In genomic region chr2:118968031-118968430, GRCh38 we compare ENCODE assay signal across 20 cellular contexts. TPM values are rescaled to one million over a fixed set of nuclear protein-coding genes. Genes with fewer than 3 reads are reported as not detected.
A peak's percentile ranks its signal among the peaks of the same experiment; 100 is the strongest.
DNase-seq lines count a peak whose midpoint lies in the region; ATAC-seq and TF ChIP-seq lines count a peak whose summit lies in the region.
"Had no signal": no experiment of that assay in that cellular context is flagged by ENCODE, and none has a peak within 500 bp of the region (broad histone marks: within the 10 kb centered on the region; RNA-seq: fewer than 3 reads in every experiment).

No MANE protein-coding gene starts in this region.

- no peak overlapping the region for H3K4me3 ChIP-seq in gastroesophageal sphincter
- no peak overlapping the region for H3K4me3 ChIP-seq in ovary

- TF ChIP-seq POLR2A in gastroesophageal sphincter (IDR thresholded peaks at IDR 0.05) (no peak), ovary (IDR thresholded peaks at IDR 0.05) (no peak)

- peak; percentile 85 for DNase-seq in SIG-M5 treated with dmso at 0.1 percent for 504 hours (lab: John Stamatoyannopoulos, UW; ENCODE audit: unreplicated experiment)
- no peak for DNase-seq in SIG-M5 (lab: John Stamatoyannopoulos, UW)
- DNase-seq in GM13977 (ENCODE audit: low spot score): peak; percentile 2
- DNase-seq in NOMO-1 treated with dmso at 0.1 percent for 144 hours (lab: John Stamatoyannopoulos, UW; ENCODE audit: unreplicated experiment): peak; percentile 30
- no peak for DNase-seq in sciatic nerve (ENCODE audit: low spot score)
- DNase-seq in SHP77 treated with DMSO at 0.1 percent for 48 hours (lab: John Stamatoyannopoulos, UW): no peak
- DNase-seq in ovary: no peak
- DNase-seq: 8988T, DMS53, GDM1, IMR-90, NCI-H1092 treated with DMSO at 0.1 percent for 48 hours, NCI-H146, NCI-H2081, NCI-H2171, NCI-H526 had no signal

- intact Hi-C loops in sciatic nerve (cut with DNase I) (no loop called here), ovary (cut with DNase I) (no loop called here)

- TF ChIP-seq EP300 in gastroesophageal sphincter (IDR thresholded peaks at IDR 0.05) (no peak), ovary (IDR thresholded peaks at IDR 0.05) (no peak)

- TF ChIP-seq CTCF in GM13977 (IDR thresholded peaks at IDR 0.05; ENCODE audit: extremely low read depth, insufficient read depth, missing control alignments) (no peak), gastroesophageal sphincter (IDR thresholded peaks at IDR 0.05) (no peak), ovary (IDR thresholded peaks at IDR 0.05) (no peak)

- peaks cover 14% of the 10 kb centered on the region for H3K27me3 ChIP-seq in gastroesophageal sphincter
- H3K27me3 ChIP-seq in ovary: no peaks in the 10 kb centered on the region

- H3K27ac ChIP-seq in gastroesophageal sphincter (no peak overlapping the region), ovary (no peak overlapping the region)
- H3K27ac ChIP-seq: C4-2B, RWPE1 had no signal

- in situ Hi-C loops in GM13977 (cut with MboI; ENCODE audit: low pct_unique_long_range_greater_than_20kb, low sequenced_read_pairs, unreplicated experiment): no loop called here

- no peaks in the 10 kb centered on the region for H3K36me3 ChIP-seq in gastroesophageal sphincter
- H3K36me3 ChIP-seq in ovary: no peaks in the 10 kb centered on the region

- H3K4me1 ChIP-seq in gastroesophageal sphincter: no peaks in the 10 kb centered on the region
- H3K4me1 ChIP-seq in ovary (ENCODE audit: insufficient read depth): no peaks in the 10 kb centered on the region

- 49 to 50% methylated on average over 3 of the region's 3 CpGs for WGBS in gastroesophageal sphincter (ENCODE audit: low coverage in 1 of 2), 2 donors
- 52 to 58% (median 54%) methylated on average over 3 of the region's 3 CpGs for whole genome bisulfite sequencing in ovary, 3 donors

- H3K9me3 ChIP-seq in gastroesophageal sphincter: no peaks in the 10 kb centered on the region
- H3K9me3 ChIP-seq in ovary: no peaks in the 10 kb centered on the region

- ATAC-seq in gastroesophageal sphincter: peak; percentile 26
- ATAC-seq in sciatic nerve: no peak

RNA-seq across cellular contexts. Expression of gene MARCO, which starts 26.0 kb away (rescaled TPM):
- total RNA-seq in gastroesophageal sphincter (10 to 100 TPM in 2 of 4 donors, 1 to 10 TPM in 2; 1.9 to 56.1 (median 24.0) TPM), sciatic nerve (22.0 TPM), ovary (10 to 100 TPM in 2 of 7 donors, 1 to 10 TPM in 5; 1.1 to 19.9 (median 6.0) TPM)
- polyA plus RNA-seq in ovary: 1 to 10 TPM; 1.8 to 6.4 TPM
- total RNA-seq: H1, IMR-90 had no signal
- polyA plus RNA-seq: H1, IMR-90 had no signal

Comparison
In these comparisons a context has a peak if more than half of its experiments do, and no peak if none do; other contexts are left out.
1. DNase-seq: peak in SIG-M5 treated with dmso at 0.1 percent for 504 hours (single experiment), GM13977 (single experiment) and NOMO-1 treated with dmso at 0.1 percent for 144 hours (single experiment); none in SIG-M5 (single experiment), sciatic nerve (single experiment), SHP77 treated with DMSO at 0.1 percent for 48 hours (single experiment) and ovary (0 of 5).